In the genomic region with DNA sequence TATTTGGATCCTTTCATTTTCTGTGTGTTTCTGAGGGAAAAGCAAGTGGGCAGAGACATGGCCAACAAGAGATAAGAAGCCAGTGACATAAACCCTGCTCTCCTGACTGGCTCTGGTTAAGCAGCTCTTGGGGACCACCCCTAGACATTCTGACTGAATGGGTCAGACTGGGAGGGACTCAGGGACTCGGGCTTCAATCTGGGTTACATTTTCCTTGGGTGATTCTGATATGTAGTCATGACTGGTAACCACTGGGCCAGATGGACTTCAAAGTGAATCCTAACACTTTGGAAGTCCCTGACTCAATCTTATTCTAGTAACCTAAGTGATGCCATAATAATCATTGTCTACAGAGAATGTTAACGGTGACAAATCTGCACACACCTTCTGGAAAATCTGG, we compare ENCODE assay signal across 29 cellular contexts.
"Had no signal": no experiment of that assay in that cellular context is flagged by ENCODE, and none has a peak within 500 bp of the region (broad histone marks: within the 10 kb centered on the region; RNA-seq: fewer than 3 reads in every experiment).

No MANE protein-coding gene starts in this region.

- H3K9me3 ChIP-seq: body of pancreas, esophagus muscularis mucosa, gastroesophageal sphincter, neutrophil, ovary, right lobe of liver, stomach, thyroid gland, upper lobe of left lung had no signal

- H2AFZ ChIP-seq: hepatocyte had no signal

- H3K4me1 ChIP-seq: body of pancreas, right lobe of liver, thyroid gland had no signal

- H3K36me3 ChIP-seq: ovary had no signal

- H3K27ac ChIP-seq: body of pancreas, esophagus muscularis mucosa, gastroesophageal sphincter, hepatocyte, neutrophil, ovary, right lobe of liver, stomach, thyroid gland, upper lobe of left lung had no signal

- H3K4me2 ChIP-seq: hepatocyte had no signal

- ATAC-seq: activated CD4-positive, alpha-beta T cell treated with anti-CD3 and anti-CD28 coated beads for 36 hours; activated CD8-positive, alpha-beta memory T cell treated with anti-CD3 and anti-CD28 coated beads, Interleukin-2, amount 10 ng/mL, durations not matched to agents 7 days and 5 days; activated CD8-positive, alpha-beta T cell treated with anti-CD3 and anti-CD28 coated beads, Interleukin-2, amount 10 ng/mL, durations not matched to agents 7 days and 5 days; activated T-cell treated with anti-CD3 and anti-CD28 coated beads, Interleukin-2, amount 50 U/mL, for 72 hours; body of pancreas; gastroesophageal sphincter; left cardiac atrium; right lobe of liver; stimulated activated naive B cell treated with anti-CD40 and anti-IgM and Interleukin-4, amounts not matched to agents 10 μg/mL and 1 μg/mL and 100 μg/mL, for 72 hours had no signal

- H3K79me2 ChIP-seq: hepatocyte had no signal

- H3K4me3 ChIP-seq: body of pancreas, esophagus muscularis mucosa, gastroesophageal sphincter, hepatocyte, ovary, right lobe of liver, stomach, thyroid gland, upper lobe of left lung had no signal

- DNase-seq: activated B cell treated with CpG ODN at 0.5 μM for 24 hours; activated CD4-positive, alpha-beta T cell treated with anti-CD3 and anti-CD28 coated beads for 36 hours; activated CD8-positive, alpha-beta memory T cell treated with anti-CD3 and anti-CD28 coated beads, Interleukin-2, amount 10 ng/mL, durations not matched to agents 7 days and 5 days; activated CD8-positive, alpha-beta T cell treated with anti-CD3 and anti-CD28 coated beads, Interleukin-2, amount 10 ng/mL, durations not matched to agents 7 days and 5 days; activated effector memory CD4-positive, alpha-beta T cell treated with Interleukin-2 at 50 U/mL for 16 hours; activated naive CD4-positive, alpha-beta T cell treated with Interleukin-2 at 50 U/mL for 16 hours; activated T-cell treated with anti-CD3 and anti-CD28 coated beads, Interleukin-2, amount 50 U/mL, for 72 hours; anterior cingulate cortex; body of pancreas; dermis blood vessel endothelial cell; effector CD4-positive, alpha-beta T cell; islet precursor cell; left cardiac atrium; mammary epithelial cell; naive B cell; nephron progenitor cell; ovary; right lobe of liver; small intestine; stimulated activated CD4-positive, alpha-beta T cell treated with anti-CD3 and anti-CD28 coated beads, Interleukin-2, amount 100 ng/mL, for 24 hours; stimulated activated naive B cell treated with anti-CD40 and anti-IgM and Interleukin-4, amounts not matched to agents 10 μg/mL and 1 μg/mL and 100 μg/mL, for 72 hours; stomach; T-helper 2 cell; thyroid gland; upper lobe of left lung had no signal

- H3K27me3 ChIP-seq: body of pancreas, esophagus muscularis mucosa, gastroesophageal sphincter, hepatocyte, neutrophil, ovary, right lobe of liver, stomach, thyroid gland, upper lobe of left lung had no signal
